ENCODE assay signal across 13 cellular contexts in genomic region chr2:28602751-28603639, GRCh38.
DNase-seq lines count a peak whose midpoint lies in the region; ATAC-seq and TF ChIP-seq lines count a peak whose summit lies in the region.
"Had no signal": no experiment of that assay in that cellular context is flagged by ENCODE, and none has a peak within 500 bp of the region (broad histone marks: within the 10 kb centered on the region; RNA-seq: fewer than 3 reads in every experiment).

No MANE protein-coding gene starts in this region.

- H3K4me3 ChIP-seq in gastroesophageal sphincter (no peak overlapping the region), upper lobe of left lung (no peak overlapping the region)

- H3K36me3 ChIP-seq in gastroesophageal sphincter (no peaks in the 10 kb centered on the region), upper lobe of left lung (no peaks in the 10 kb centered on the region)
- H3K36me3 ChIP-seq: thoracic aorta had no signal

- H3K9me3 Mint-ChIP-seq in activated CD8-positive, alpha-beta T cell treated with anti-CD3 and anti-CD28 coated beads, Interleukin-2, amount 10 ng/mL, durations not matched to agents 7 days and 5 days (ENCODE audit: insufficient read depth): no peaks in the 10 kb centered on the region
- H3K9me3 Mint-ChIP-seq in activated CD8-positive, alpha-beta T cell treated with anti-CD3 and anti-CD28 coated beads for 36 hours: no peaks in the 10 kb centered on the region

- TF ChIP-seq CTCF in activated CD8-positive, alpha-beta T cell treated with anti-CD3 and anti-CD28 coated beads for 36 hours (IDR thresholded peaks at IDR 0.05): no peak
- TF ChIP-seq CTCF in gastroesophageal sphincter (IDR thresholded peaks at IDR 0.05) (no peak), upper lobe of left lung (IDR thresholded peaks at IDR 0.05) (no peak)

- H3K36me3 Mint-ChIP-seq in activated CD8-positive, alpha-beta T cell treated with anti-CD3 and anti-CD28 coated beads, Interleukin-2, amount 10 ng/mL, durations not matched to agents 7 days and 5 days (ENCODE audit: low read depth): no peaks in the 10 kb centered on the region
- H3K36me3 Mint-ChIP-seq in activated CD8-positive, alpha-beta T cell treated with anti-CD3 and anti-CD28 coated beads for 36 hours (ENCODE audit: low read depth): no peaks in the 10 kb centered on the region
- H3K36me3 Mint-ChIP-seq: activated naive CD8-positive, alpha-beta T cell; naive B cell had no signal

- POLR2A ChIA-PET in activated CD8-positive, alpha-beta T cell treated with anti-CD3 and anti-CD28 coated beads, Interleukin-2, amount 10 ng/mL, durations not matched to agents 7 days and 5 days (lab: Charles Lee): interaction anchor here (1.4 kb wide), 1 partner anchor 9 kb away, joined by 4 read pairs; no protein-coding TSS in a partner anchor
- POLR2A ChIA-PET in activated CD8-positive, alpha-beta T cell treated with anti-CD3 and anti-CD28 coated beads for 36 hours (lab: Charles Lee): no interaction called here

- H3K4me1 ChIP-seq in gastroesophageal sphincter: peaks cover 0 to 72% (median 13%) of the 10 kb centered on the region in 3 donors
- H3K4me1 ChIP-seq in upper lobe of left lung: peaks cover 3 to 15% (median 7%) of the 10 kb centered on the region in 4 donors

- H3K27ac Mint-ChIP-seq in activated CD8-positive, alpha-beta T cell treated with anti-CD3 and anti-CD28 coated beads, Interleukin-2, amount 10 ng/mL, durations not matched to agents 7 days and 5 days: peak overlapping the region; percentile 65
- no peak overlapping the region for H3K27ac Mint-ChIP-seq in activated CD8-positive, alpha-beta T cell treated with anti-CD3 and anti-CD28 coated beads for 36 hours
- H3K27ac Mint-ChIP-seq: activated naive CD8-positive, alpha-beta T cell had no signal

- H3K9me3 ChIP-seq in gastroesophageal sphincter: no peaks in the 10 kb centered on the region
- H3K9me3 ChIP-seq in upper lobe of left lung: no peaks in the 10 kb centered on the region
- H3K9me3 ChIP-seq: thoracic aorta had no signal

- no peak for TF ChIP-seq POLR2A in gastroesophageal sphincter (IDR thresholded peaks at IDR 0.05)
- TF ChIP-seq POLR2A in upper lobe of left lung (IDR thresholded peaks at IDR 0.05): no peak

- no peak for TF ChIP-seq EP300 in gastroesophageal sphincter (IDR thresholded peaks at IDR 0.05)
- no peak for TF ChIP-seq EP300 in upper lobe of left lung (IDR thresholded peaks at IDR 0.05)

- no peak overlapping the region for H3K4me3 Mint-ChIP-seq in activated CD8-positive, alpha-beta T cell treated with anti-CD3 and anti-CD28 coated beads, Interleukin-2, amount 10 ng/mL, durations not matched to agents 7 days and 5 days
- H3K4me3 Mint-ChIP-seq in activated CD8-positive, alpha-beta T cell treated with anti-CD3 and anti-CD28 coated beads for 36 hours: no peak overlapping the region
- H3K4me3 Mint-ChIP-seq: activated naive CD8-positive, alpha-beta T cell had no signal

- DNase-seq in activated CD8-positive, alpha-beta T cell treated with anti-CD3 and anti-CD28 coated beads, Interleukin-2, amount 10 ng/mL, durations not matched to agents 7 days and 5 days: no peak
- DNase-seq in activated CD8-positive, alpha-beta T cell treated with anti-CD3 and anti-CD28 coated beads for 36 hours: no peak
- DNase-seq in SKM-1 (lab: John Stamatoyannopoulos, UW; ENCODE audit: unreplicated experiment) (peak; percentile 76), upper lobe of left lung (no peak), NCI-H446 treated with DMSO at 0.1 percent for 48 hours (lab: John Stamatoyannopoulos, UW) (no peak)
- DNase-seq in activated CD8-positive, alpha-beta memory T cell treated with anti-CD3 and anti-CD28 coated beads, Interleukin-2, amount 50 U/mL, for 4 hours: no peak
- DNase-seq: DMS153, naive B cell, small intestine had no signal

- intact Hi-C loops in activated CD8-positive, alpha-beta T cell treated with anti-CD3 and anti-CD28 coated beads for 36 hours (cut with micrococcal nuclease): no loop called here

- CTCF ChIA-PET in activated CD8-positive, alpha-beta T cell treated with anti-CD3 and anti-CD28 coated beads, Interleukin-2, amount 10 ng/mL, durations not matched to agents 7 days and 5 days (lab: Charles Lee): interaction anchor here (1.2 to 16.5 kb wide), 3 partner anchors 7 to 22 kb away, joined by 4 to 211 read pairs (median 5); no protein-coding TSS in a partner anchor
- CTCF ChIA-PET in activated CD8-positive, alpha-beta T cell treated with anti-CD3 and anti-CD28 coated beads for 36 hours (lab: Charles Lee): interaction anchor here (15.8 kb wide), 1 partner anchor 8 kb away, joined by 122 read pairs; no protein-coding TSS in a partner anchor

- no peaks in the 10 kb centered on the region for H3K27me3 Mint-ChIP-seq in activated CD8-positive, alpha-beta T cell treated with anti-CD3 and anti-CD28 coated beads, Interleukin-2, amount 10 ng/mL, durations not matched to agents 7 days and 5 days (ENCODE audit: low read depth)
- H3K27me3 Mint-ChIP-seq in activated CD8-positive, alpha-beta T cell treated with anti-CD3 and anti-CD28 coated beads for 36 hours: no peaks in the 10 kb centered on the region
- H3K27me3 Mint-ChIP-seq: activated naive CD8-positive, alpha-beta T cell; naive B cell had no signal

- WGBS in gastroesophageal sphincter (ENCODE audit: low coverage in 1 of 2), 2 donors: 100% methylated on average over 1 of the region's 3 CpGs; no CpG with 5 or more reads in 1 of the 2 donors
- WGBS in upper lobe of left lung, 2 donors: 91 to 92% methylated on average over 2 to 3 of the region's 3 CpGs

- no peaks in the 10 kb centered on the region for H3K27me3 ChIP-seq in gastroesophageal sphincter
- no peaks in the 10 kb centered on the region for H3K27me3 ChIP-seq in upper lobe of left lung

- H3K27ac ChIP-seq in gastroesophageal sphincter (peak overlapping the region in 3 of 4 donors; percentile 7 to 90 (median 7)), upper lobe of left lung (peak overlapping the region; percentile 67 to 84 (median 76))

- no peak for ATAC-seq in activated CD8-positive, alpha-beta T cell treated with anti-CD3 and anti-CD28 coated beads, Interleukin-2, amount 10 ng/mL, durations not matched to agents 7 days and 5 days
- ATAC-seq in activated CD8-positive, alpha-beta T cell treated with anti-CD3 and anti-CD28 coated beads for 36 hours: no peak
- ATAC-seq in gastroesophageal sphincter: no peak
- no peak for ATAC-seq in upper lobe of left lung (ENCODE audit: low FRiP score in 2 of 2)
- no peak for ATAC-seq in GM19035 (IDR thresholded peaks at IDR 0.05; ENCODE audit: unreplicated experiment)

- H3K4me1 Mint-ChIP-seq in activated CD8-positive, alpha-beta T cell treated with anti-CD3 and anti-CD28 coated beads, Interleukin-2, amount 10 ng/mL, durations not matched to agents 7 days and 5 days (ENCODE audit: low read depth): peaks cover 12% of the 10 kb centered on the region
- H3K4me1 Mint-ChIP-seq in activated CD8-positive, alpha-beta T cell treated with anti-CD3 and anti-CD28 coated beads for 36 hours (ENCODE audit: low read depth): peaks cover 2% of the 10 kb centered on the region
